Comparison of ENCODE assay signal across 23 cellular contexts in genomic region chr7:128446306-128446705, GRCh38. TPM values are rescaled to one million over a fixed set of nuclear protein-coding genes. Genes with fewer than 3 reads are reported as not detected.
DNase-seq lines count a peak whose midpoint lies in the region; FAIRE-seq and TF ChIP-seq lines count a peak whose summit lies in the region.
"Had no signal": no experiment of that assay in that cellular context is flagged by ENCODE, and none has a peak within 500 bp of the region (broad histone marks: within the 10 kb centered on the region; RNA-seq: fewer than 3 reads in every experiment).

No MANE protein-coding gene starts in this region.

- peak overlapping the region; percentile 8 to 84 (median 70) for H3K27ac Mint-ChIP-seq in brain
- H3K27ac Mint-ChIP-seq: activated naive CD4-positive, alpha-beta T cell treated with anti-CD3 and anti-CD28 coated beads for 36 hours; WTC11 had no signal

- peaks cover 11% of the 10 kb centered on the region for H3K27me3 Mint-ChIP-seq in brain
- H3K27me3 Mint-ChIP-seq: CD8-positive, alpha-beta memory T cell had no signal

- H3K9me3 ChIP-seq in osteoblast (ENCODE audit: low read depth, low read length) = no peaks in the 10 kb centered on the region
- H3K9me3 ChIP-seq: transverse colon had no signal

- peak overlapping the region; percentile 26 for H2AFZ ChIP-seq in osteoblast (ENCODE audit: low read length)

- no peaks in the 10 kb centered on the region for H3K27me3 ChIP-seq in osteoblast (ENCODE audit: insufficient read depth, low read length)
- H3K27me3 ChIP-seq: transverse colon had no signal

- H3K4me3 Mint-ChIP-seq in brain = peak overlapping the region in 1 of 5 experiments; percentile 57
- H3K4me3 Mint-ChIP-seq: activated naive CD4-positive, alpha-beta T cell treated with anti-CD3 and anti-CD28 coated beads for 36 hours; CD8-positive, alpha-beta memory T cell; WTC11 had no signal

- H3K4me1 ChIP-seq in osteoblast (ENCODE audit: insufficient read depth, low read length) = no peaks in the 10 kb centered on the region

- H3K27ac ChIP-seq in osteoblast (ENCODE audit: low read depth, low read length) = no peak overlapping the region
- H3K27ac ChIP-seq: transverse colon had no signal

- no peak overlapping the region for H3K4me3 ChIP-seq in osteoblast (ENCODE audit: insufficient read depth, low read length)
- H3K4me3 ChIP-seq: transverse colon had no signal

- no peaks in the 10 kb centered on the region for H3K36me3 Mint-ChIP-seq in brain
- H3K36me3 Mint-ChIP-seq: CD8-positive, alpha-beta memory T cell; WTC11 had no signal

- no peak for FAIRE-seq in H54 (lab: Jason Lieb, UNC)
- FAIRE-seq: HTR-8/SVneo, keratinocyte had no signal

- DNase-seq in G401 (ENCODE audit: low spot score) (peak; percentile 32), NCI-H2171 treated with DMSO at 0.1 percent for 48 hours (lab: John Stamatoyannopoulos, UW) (peak; percentile 79), osteoblast (ENCODE audit: insufficient read length, low spot score, missing footprints) (no peak), NCI-H128 (lab: John Stamatoyannopoulos, UW; ENCODE audit: unreplicated experiment) (no peak), H54 (ENCODE audit: insufficient read length, low spot score) (no peak), kidney tubule cell (ENCODE audit: low spot score) (no peak)
- DNase-seq: activated CD4-positive, alpha-beta T cell treated with anti-CD3 and anti-CD28 coated beads, Interleukin-2, amount 50 U/mL, for 48 hours; activated naive CD4-positive, alpha-beta T cell treated with anti-CD3 and anti-CD28 coated beads for 36 hours; activated T-cell treated with anti-CD3 and anti-CD28 coated beads, Interleukin-2, amount 50 U/mL, for 1 hour; CD8-positive, alpha-beta memory T cell; DND-41; foreskin melanocyte; HCEC 1CT; mesendoderm; NCI-H1417; NCI-H2227 treated with DMSO at 0.1 percent for 48 hours; stimulated activated CD4-positive, alpha-beta T cell treated with anti-CD3 and anti-CD28 coated beads, Interleukin-2, amount 100 ng/mL, for 24 hours; stimulated activated naive CD4-positive, alpha-beta T cell; transverse colon had no signal

- TF ChIP-seq POLR2A in H54 (IDR thresholded peaks at IDR 0.05; ENCODE audit: low read depth, low read length) = no peak

- in situ Hi-C loops in G401 (cut with HindIII; ENCODE audit: low sequenced_read_pairs) = no loop called here

- H3K9me3 Mint-ChIP-seq in brain = no peaks in the 10 kb centered on the region
- H3K9me3 Mint-ChIP-seq: activated naive CD4-positive, alpha-beta T cell treated with anti-CD3 and anti-CD28 coated beads for 36 hours; CD8-positive, alpha-beta memory T cell; WTC11 had no signal

- H3K4me2 ChIP-seq in osteoblast (ENCODE audit: insufficient read depth, low read length) = no peak overlapping the region

- no peaks in the 10 kb centered on the region for H3K79me2 ChIP-seq in osteoblast (ENCODE audit: insufficient read depth, low read length)

- H3K4me1 Mint-ChIP-seq in brain = peaks cover 24% of the 10 kb centered on the region

- no peaks in the 10 kb centered on the region for H4K20me1 ChIP-seq in osteoblast (ENCODE audit: insufficient read depth, low read length)

- H3K36me3 ChIP-seq in osteoblast (ENCODE audit: insufficient read depth, low read length) = no peaks in the 10 kb centered on the region
- H3K36me3 ChIP-seq: transverse colon had no signal

- no peak for TF ChIP-seq CTCF in brain (conservative IDR thresholded peaks at IDR 0.05)
- no peak for TF ChIP-seq CTCF in osteoblast (IDR thresholded peaks at IDR 0.05; ENCODE audit: extremely low read depth, low read depth, low read length)

RNA-seq across cellular contexts. Expression of gene HILPDA, which starts 9.4 kb away (rescaled TPM):
- 9.0 and 14.2 TPM in 2 replicates for total RNA-seq in G401 (2014; rRNA removed; shearing (Covaris generic))
- polyA plus RNA-seq in brain (ENCODE audit: insufficient read depth, low read depth, low replicate concordance) = 24.3 TPM
- 10.9 and 13.8 TPM in 2 replicates for total RNA-seq in osteoblast

RNA-seq across cellular contexts. Expression of gene METTL2B, which starts 30.2 kb away (rescaled TPM):
- 23.8 and 55.4 TPM in 2 replicates for total RNA-seq in G401 (2014; rRNA removed; shearing (Covaris generic))
- polyA plus RNA-seq in brain (ENCODE audit: insufficient read depth, low read depth, low replicate concordance) = 20.9 TPM
- total RNA-seq in osteoblast = 29.5 and 30.8 TPM in 2 replicates

RNA-seq across cellular contexts. Expression of gene IMPDH1, which starts 36.5 kb away (rescaled TPM):
- total RNA-seq in G401 (2014; rRNA removed; shearing (Covaris generic)) = 58.5 and 67.9 TPM in 2 replicates
- 25.1 TPM for polyA plus RNA-seq in brain (ENCODE audit: insufficient read depth, low read depth, low replicate concordance)
- 31.5 and 35.8 TPM in 2 replicates for total RNA-seq in osteoblast

Comparison
In these comparisons a context has a peak if more than half of its experiments do, and no peak if none do; other contexts are left out.
1. DNase-seq: peak in G401 (single experiment) and NCI-H2171 treated with DMSO at 0.1 percent for 48 hours (single experiment); none in osteoblast (single experiment), NCI-H128 (single experiment), H54 (single experiment) and kidney tubule cell (single experiment).